ENCODE assay signal across 1 cellular context in the genomic region with DNA sequence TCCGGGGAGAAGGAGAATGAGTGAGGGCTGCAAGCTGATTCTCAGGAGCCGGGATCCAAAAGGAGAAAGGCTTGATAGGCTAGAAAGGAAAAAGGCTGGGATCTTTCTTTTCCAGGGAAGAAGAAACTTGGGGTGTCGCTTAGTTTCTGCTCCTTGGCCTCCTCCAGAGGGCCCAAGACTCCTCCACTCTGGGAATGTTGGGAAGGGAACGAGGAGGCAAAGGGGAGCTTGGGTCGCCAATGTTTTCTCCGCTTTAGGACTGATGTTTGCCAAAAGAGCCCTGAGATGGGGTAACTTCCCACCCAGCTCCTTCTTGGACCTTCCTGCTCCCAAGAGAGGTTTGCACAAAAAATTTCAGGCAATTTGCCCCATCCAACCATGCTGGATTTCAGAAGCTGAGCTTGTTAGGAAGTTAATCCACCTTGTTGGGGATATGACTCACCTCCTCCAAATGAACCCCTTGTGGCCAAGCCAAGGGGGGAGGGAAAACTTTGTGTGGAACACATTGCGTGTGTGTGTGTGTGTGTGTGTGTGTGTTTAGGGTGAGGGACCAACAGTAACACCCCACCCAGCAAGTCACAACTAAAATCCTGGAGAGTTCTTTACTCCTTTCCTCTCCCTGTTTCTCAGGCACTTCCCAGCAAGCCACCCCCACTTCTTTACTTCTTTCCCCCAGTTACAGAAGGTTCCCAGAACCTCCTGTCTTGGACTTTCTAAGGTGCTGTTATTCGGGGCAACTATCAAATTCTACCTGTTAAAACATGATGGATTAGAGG.
A peak's percentile ranks its signal among the peaks of the same experiment; 100 is the strongest.
TF ChIP-seq lines count a peak whose summit lies in the region.

No MANE protein-coding gene starts in this region.

TF ChIP-seq in GM23338, 12 proteins besides CTCF, POLR2A, EP300 and RAD21 (continued from another document):
- TF ChIP-seq, protein P1, sequence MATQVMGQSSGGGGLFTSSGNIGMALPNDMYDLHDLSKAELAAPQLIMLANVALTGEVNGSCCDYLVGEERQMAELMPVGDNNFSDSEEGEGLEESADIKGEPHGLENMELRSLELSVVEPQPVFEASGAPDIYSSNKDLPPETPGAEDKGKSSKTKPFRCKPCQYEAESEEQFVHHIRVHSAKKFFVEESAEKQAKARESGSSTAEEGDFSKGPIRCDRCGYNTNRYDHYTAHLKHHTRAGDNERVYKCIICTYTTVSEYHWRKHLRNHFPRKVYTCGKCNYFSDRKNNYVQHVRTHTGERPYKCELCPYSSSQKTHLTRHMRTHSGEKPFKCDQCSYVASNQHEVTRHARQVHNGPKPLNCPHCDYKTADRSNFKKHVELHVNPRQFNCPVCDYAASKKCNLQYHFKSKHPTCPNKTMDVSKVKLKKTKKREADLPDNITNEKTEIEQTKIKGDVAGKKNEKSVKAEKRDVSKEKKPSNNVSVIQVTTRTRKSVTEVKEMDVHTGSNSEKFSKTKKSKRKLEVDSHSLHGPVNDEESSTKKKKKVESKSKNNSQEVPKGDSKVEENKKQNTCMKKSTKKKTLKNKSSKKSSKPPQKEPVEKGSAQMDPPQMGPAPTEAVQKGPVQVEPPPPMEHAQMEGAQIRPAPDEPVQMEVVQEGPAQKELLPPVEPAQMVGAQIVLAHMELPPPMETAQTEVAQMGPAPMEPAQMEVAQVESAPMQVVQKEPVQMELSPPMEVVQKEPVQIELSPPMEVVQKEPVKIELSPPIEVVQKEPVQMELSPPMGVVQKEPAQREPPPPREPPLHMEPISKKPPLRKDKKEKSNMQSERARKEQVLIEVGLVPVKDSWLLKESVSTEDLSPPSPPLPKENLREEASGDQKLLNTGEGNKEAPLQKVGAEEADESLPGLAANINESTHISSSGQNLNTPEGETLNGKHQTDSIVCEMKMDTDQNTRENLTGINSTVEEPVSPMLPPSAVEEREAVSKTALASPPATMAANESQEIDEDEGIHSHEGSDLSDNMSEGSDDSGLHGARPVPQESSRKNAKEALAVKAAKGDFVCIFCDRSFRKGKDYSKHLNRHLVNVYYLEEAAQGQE (IDR thresholded peaks at IDR 0.05; ENCODE audit: unreplicated experiment), result no peak
- TF ChIP-seq EZH2phosphoT487 (IDR thresholded peaks at IDR 0.05; ENCODE audit: unreplicated experiment), result peak; percentile 32
- TF ChIP-seq STAT1 (IDR thresholded peaks at IDR 0.05; ENCODE audit: unreplicated experiment), result no peak
- peak; percentile 88 for TF ChIP-seq EZH2 (IDR thresholded peaks at IDR 0.05; ENCODE audit: low read depth, unreplicated experiment)
TF ChIP-seq in GM23338: peak in this region for 2.
